ENCODE assay signal across 6 cellular contexts in genomic region chr11:67392182-67392715, GRCh38. TPM values are rescaled to one million over a fixed set of nuclear protein-coding genes. Genes with fewer than 3 reads are reported as not detected.
DNase-seq lines count a peak whose midpoint lies in the region; ATAC-seq and TF ChIP-seq lines count a peak whose summit lies in the region.

No MANE protein-coding gene starts in this region.

- no peaks in the 10 kb centered on the region for H3K27me3 Mint-ChIP-seq in stimulated activated naive CD8-positive, alpha-beta T cell treated with anti-CD3 and anti-CD28 coated beads, Interleukin-15, Interleukin-2, amounts not matched to agents 100 ng/mL and 50 ng/mL, for 24 hours

- ATAC-seq in HG03469 (IDR thresholded peaks at IDR 0.05; ENCODE audit: unreplicated experiment): no peak

- H3K4me3 ChIP-seq in left ventricle myocardium inferior: peak overlapping the region; percentile 92
- H3K4me3 ChIP-seq in epithelial cell of esophagus (ENCODE audit: low read length): peak overlapping the region; percentile 94

- TF ChIP-seq CTCF in left ventricle myocardium inferior (IDR thresholded peaks at IDR 0.05; ENCODE audit: borderline replicate concordance) (no peak), epithelial cell of esophagus (IDR thresholded peaks at IDR 0.05; ENCODE audit: insufficient read depth, low read depth, low read length, missing control alignments) (no peak)

- peaks cover 32% of the 10 kb centered on the region for H3K4me1 ChIP-seq in left ventricle myocardium inferior

- peak overlapping the region; percentile 93 for H3K4me3 Mint-ChIP-seq in stimulated activated naive CD8-positive, alpha-beta T cell treated with anti-CD3 and anti-CD28 coated beads, Interleukin-15, Interleukin-2, amounts not matched to agents 100 ng/mL and 50 ng/mL, for 24 hours

- intact Hi-C loops in left ventricle myocardium inferior (cut with micrococcal nuclease) (loop anchor here (10.0 kb wide), 1 partner anchor 113 kb away; the partner anchor contains the start of genes CDK2AP2 and PITPNM1), cardiac septum (cut with DNase I) (loop anchor here (5.0 kb wide), 1 partner anchor 35 kb away; the partner anchor contains the start of gene RPS6KB2)

- peaks cover 46% of the 10 kb centered on the region for H3K4me1 Mint-ChIP-seq in stimulated activated naive CD8-positive, alpha-beta T cell treated with anti-CD3 and anti-CD28 coated beads, Interleukin-15, Interleukin-2, amounts not matched to agents 100 ng/mL and 50 ng/mL, for 24 hours (ENCODE audit: low read depth)

- H3K27ac ChIP-seq in left ventricle myocardium inferior (replicated peaks): peak overlapping the region; percentile 89

- H3K36me3 ChIP-seq in left ventricle myocardium inferior: peaks cover 27% of the 10 kb centered on the region

- H3K36me3 Mint-ChIP-seq in stimulated activated naive CD8-positive, alpha-beta T cell treated with anti-CD3 and anti-CD28 coated beads, Interleukin-15, Interleukin-2, amounts not matched to agents 100 ng/mL and 50 ng/mL, for 24 hours (ENCODE audit: low read depth): peaks cover 9% of the 10 kb centered on the region

- no peaks in the 10 kb centered on the region for H3K27me3 ChIP-seq in left ventricle myocardium inferior (ENCODE audit: low read depth)

- DNase-seq in left ventricle myocardium inferior: no peak
- no peak for DNase-seq in cardiac septum (ENCODE audit: low spot score)
- DNase-seq in epithelial cell of esophagus (ENCODE audit: low read depth): no peak
- no peak for DNase-seq in NCI-H1417 treated with DMSO at 0.1 percent for 48 hours (lab: John Stamatoyannopoulos, UW)

- H3K27ac Mint-ChIP-seq in stimulated activated naive CD8-positive, alpha-beta T cell treated with anti-CD3 and anti-CD28 coated beads, Interleukin-15, Interleukin-2, amounts not matched to agents 100 ng/mL and 50 ng/mL, for 24 hours: peak overlapping the region; percentile 72

- no peaks in the 10 kb centered on the region for H3K9me3 Mint-ChIP-seq in stimulated activated naive CD8-positive, alpha-beta T cell treated with anti-CD3 and anti-CD28 coated beads, Interleukin-15, Interleukin-2, amounts not matched to agents 100 ng/mL and 50 ng/mL, for 24 hours

- no peaks in the 10 kb centered on the region for H3K9me3 ChIP-seq in left ventricle myocardium inferior (replicated peaks)

RNA-seq across cellular contexts. Expression of gene RAD9A, which starts 0.5 kb away (rescaled TPM):
- total RNA-seq in left ventricle myocardium inferior (7.0 TPM), cardiac septum (4.8 TPM)

RNA-seq across cellular contexts. Expression of gene PPP1CA, which starts 9.4 kb away (rescaled TPM):
- total RNA-seq in left ventricle myocardium inferior (86.0 TPM), cardiac septum (95.1 TPM)

RNA-seq across cellular contexts. Expression of gene TBC1D10C, which starts 11.6 kb away (rescaled TPM):
- total RNA-seq in left ventricle myocardium inferior (1.0 TPM), cardiac septum (1.0 TPM)

RNA-seq across cellular contexts. Expression of gene CLCF1, which starts 18.9 kb away (rescaled TPM):
- 0.82 TPM for total RNA-seq in left ventricle myocardium inferior
- total RNA-seq in cardiac septum: 4.0 TPM

RNA-seq across cellular contexts. Expression of gene CARNS1, which starts 23.2 kb away (rescaled TPM):
- 14.5 TPM for total RNA-seq in left ventricle myocardium inferior
- total RNA-seq in cardiac septum: 22.2 TPM
